ENCODE assay signal across 8 cellular contexts in genomic region chr7:113698556-113699220, GRCh38.
DNase-seq lines count a peak whose midpoint lies in the region; ATAC-seq and TF ChIP-seq lines count a peak whose summit lies in the region.

No MANE protein-coding gene starts in this region.

- no peaks in the 10 kb centered on the region for H3K4me1 ChIP-seq in thoracic aorta (ENCODE audit: control insufficient read depth in 1 of 2, low read depth in 2 of 2)

- no peaks in the 10 kb centered on the region for H3K9me3 ChIP-seq in thoracic aorta

- no peak overlapping the region for H3K27ac ChIP-seq in thoracic aorta

- no peaks in the 10 kb centered on the region for H3K36me3 ChIP-seq in thoracic aorta

- peak; percentile 78 for TF ChIP-seq CTCF in fibroblast of the aortic adventitia (IDR thresholded peaks at IDR 0.05; ENCODE audit: insufficient read depth, low read length)
- peak; percentile 68 for TF ChIP-seq CTCF in thoracic aorta (IDR thresholded peaks at IDR 0.05)

- H3K4me3 ChIP-seq in fibroblast of the aortic adventitia (ENCODE audit: low read depth, low read length) (no peak overlapping the region), thoracic aorta (peak overlapping the region; percentile 23)

- no peaks in the 10 kb centered on the region for H3K27me3 ChIP-seq in thoracic aorta (replicated peaks; ENCODE audit: insufficient read depth)

- DNase-seq in NCI-H2029 (lab: John Stamatoyannopoulos, UW) (peak; percentile 7), NCI-H2029 treated with DMSO at 0.1 percent for 48 hours (lab: John Stamatoyannopoulos, UW) (no peak), RPMI7951 (ENCODE audit: low read depth) (peak; percentile 29), fibroblast of the aortic adventitia (ENCODE audit: low read depth) (peak; percentile 52), thoracic aorta (ENCODE audit: low spot score) (no peak)
- DNase-seq in activated CD4-positive, alpha-beta T cell treated with anti-CD3 and anti-CD28 coated beads for 1 hour = no peak

- ATAC-seq in HG03135 (IDR thresholded peaks at IDR 0.05; ENCODE audit: unreplicated experiment) = peak; percentile 58
- ATAC-seq in thoracic aorta (ENCODE audit: insufficient number of reproducible peaks, low FRiP score, low read depth) = no peak
- no peak for ATAC-seq in GM19467 (IDR thresholded peaks at IDR 0.05; ENCODE audit: unreplicated experiment)

Comparison
In these comparisons a context has a peak if more than half of its experiments do, and no peak if none do; other contexts are left out.
1. DNase-seq: peak in NCI-H2029 (single experiment), RPMI7951 (single experiment) and fibroblast of the aortic adventitia (single experiment); none in NCI-H2029 treated with DMSO at 0.1 percent for 48 hours (single experiment), thoracic aorta (single experiment) and activated CD4-positive, alpha-beta T cell treated with anti-CD3 and anti-CD28 coated beads for 1 hour (single experiment).